1 cellular context compared by ENCODE assay signal in the genomic region with DNA sequence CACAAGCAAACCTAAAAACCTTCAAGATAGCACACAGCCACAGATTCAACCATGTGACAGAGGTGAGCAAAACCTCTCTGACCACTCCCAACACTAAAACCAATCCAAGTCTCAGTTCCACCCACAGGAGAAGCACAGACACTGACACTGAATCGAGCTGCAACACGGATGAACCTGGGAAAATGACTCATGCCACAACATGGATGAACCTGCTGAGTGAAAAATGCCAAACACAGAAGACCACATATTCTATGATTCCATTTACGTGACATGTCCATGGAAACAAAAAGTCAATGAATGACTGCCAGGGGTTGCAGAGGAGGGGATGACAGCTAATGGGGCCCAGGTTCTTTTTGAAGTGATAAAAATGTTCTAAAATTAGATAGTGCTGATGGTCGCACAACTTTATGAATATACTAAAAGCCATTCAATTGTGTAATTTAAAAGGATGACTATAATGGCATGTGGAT.
TF ChIP-seq lines count a peak whose summit lies in the region.

No MANE protein-coding gene starts in this region.

TF ChIP-seq in K562, 482 proteins besides CTCF, POLR2A, EP300 and RAD21 (continued from another document):
- no peak for TF ChIP-seq TSC22D4 (tag; IDR thresholded peaks at IDR 0.05)
- TF ChIP-seq ERF (CRISPR knock-in tag; IDR thresholded peaks at IDR 0.05), result no peak
- no peak for TF ChIP-seq MCM2 (IDR thresholded peaks at IDR 0.05; ENCODE audit: low read depth)
